Comparison of ENCODE assay signal across 11 cellular contexts in genomic region chr2:237878321-237879057, GRCh38. TPM values are rescaled to one million over a fixed set of nuclear protein-coding genes. Genes with fewer than 3 reads are reported as not detected.
DNase-seq lines count a peak whose midpoint lies in the region; ATAC-seq and TF ChIP-seq lines count a peak whose summit lies in the region.
"Had no signal": no experiment of that assay in that cellular context is flagged by ENCODE, and none has a peak within 500 bp of the region (broad histone marks: within the 10 kb centered on the region; RNA-seq: fewer than 3 reads in every experiment).

No MANE protein-coding gene starts in this region.

- no peak for ATAC-seq in aorta (ENCODE audit: low FRiP score)
- ATAC-seq in CD8-positive, alpha-beta T cell, result no peak
- ATAC-seq: natural killer cell had no signal

- H3K4me1 Mint-ChIP-seq in activated naive CD4-positive, alpha-beta T cell treated with anti-CD3 and anti-CD28 coated beads, Interleukin-2, amount 50 U/mL, for 24 hours, result peaks cover 4% of the 10 kb centered on the region
- peaks cover 6% of the 10 kb centered on the region for H3K4me1 Mint-ChIP-seq in activated naive CD4-positive, alpha-beta T cell treated with anti-CD3 and anti-CD28 coated beads, Interleukin-2, amount 10 ng/mL, durations not matched to agents 7 days and 5 days
- H3K4me1 Mint-ChIP-seq in nephron, result peaks cover 8% of the 10 kb centered on the region
- H3K4me1 Mint-ChIP-seq in CD8-positive, alpha-beta T cell (ENCODE audit: low read depth), result peaks cover 4% of the 10 kb centered on the region
- no peaks in the 10 kb centered on the region for H3K4me1 Mint-ChIP-seq in activated T-helper 2 cell treated with anti-CD3 and anti-CD28 coated beads, Interferon-gamma antibody, Interleukin-2, Interleukin-4, amounts not matched to agents 10 μg/mL and 5 μg/mL and 100 μg/mL, durations not matched to agents 14 hours and 24 hours and 36 hours (ENCODE audit: low read depth)

- H3K27me3 ChIP-seq in aorta (ENCODE audit: control insufficient read depth in 1 of 2, insufficient read depth in 2 of 2, low read length in 1 of 2), result no peaks in the 10 kb centered on the region
- no peaks in the 10 kb centered on the region for H3K27me3 ChIP-seq in CD8-positive, alpha-beta T cell (ENCODE audit: insufficient read depth, low read length)

- no peak for DNase-seq in activated naive CD4-positive, alpha-beta T cell treated with anti-CD3 and anti-CD28 coated beads, Interleukin-2, amount 10 ng/mL, durations not matched to agents 7 days and 5 days
- DNase-seq in ecto neural progenitor cell (ENCODE audit: low spot score) (peak; percentile 42), aorta (peak; percentile 30 to 68), NOMO-1 treated with dmso at 0.1 percent for 144 hours (lab: John Stamatoyannopoulos, UW; ENCODE audit: unreplicated experiment) (no peak)
- DNase-seq in CD8-positive, alpha-beta T cell, result no peak
- no peak for DNase-seq in activated T-helper 2 cell treated with anti-CD3 and anti-CD28 coated beads, Interferon-gamma antibody, Interleukin-2, Interleukin-4, amounts not matched to agents 10 μg/mL and 5 μg/mL and 100 μg/mL, durations not matched to agents 14 hours and 24 hours and 36 hours (ENCODE audit: low spot score)
- DNase-seq: activated gamma-delta T cell, NCI-H187 had no signal

- no peak overlapping the region for H3K4me3 ChIP-seq in aorta (ENCODE audit: low read length in 2 of 2)
- H3K4me3 ChIP-seq in CD8-positive, alpha-beta T cell (ENCODE audit: low read depth, low read length), result no peak overlapping the region

- no peaks in the 10 kb centered on the region for H3K27me3 Mint-ChIP-seq in activated naive CD4-positive, alpha-beta T cell treated with anti-CD3 and anti-CD28 coated beads, Interleukin-2, amount 50 U/mL, for 24 hours
- peaks cover 8% of the 10 kb centered on the region for H3K27me3 Mint-ChIP-seq in activated naive CD4-positive, alpha-beta T cell treated with anti-CD3 and anti-CD28 coated beads, Interleukin-2, amount 10 ng/mL, durations not matched to agents 7 days and 5 days
- H3K27me3 Mint-ChIP-seq in nephron (ENCODE audit: low read depth), result peaks cover 4% of the 10 kb centered on the region
- H3K27me3 Mint-ChIP-seq in CD8-positive, alpha-beta T cell (ENCODE audit: low read depth), result no peaks in the 10 kb centered on the region
- H3K27me3 Mint-ChIP-seq in activated T-helper 2 cell treated with anti-CD3 and anti-CD28 coated beads, Interferon-gamma antibody, Interleukin-2, Interleukin-4, amounts not matched to agents 10 μg/mL and 5 μg/mL and 100 μg/mL, durations not matched to agents 14 hours and 24 hours and 36 hours (ENCODE audit: low read depth), result no peaks in the 10 kb centered on the region

- H3K27ac Mint-ChIP-seq in activated naive CD4-positive, alpha-beta T cell treated with anti-CD3 and anti-CD28 coated beads, Interleukin-2, amount 50 U/mL, for 24 hours, result peak overlapping the region; percentile 46
- H3K27ac Mint-ChIP-seq in activated naive CD4-positive, alpha-beta T cell treated with anti-CD3 and anti-CD28 coated beads, Interleukin-2, amount 10 ng/mL, durations not matched to agents 7 days and 5 days, result no peak overlapping the region
- H3K27ac Mint-ChIP-seq in nephron, result peak overlapping the region; percentile 24 to 77 (median 73)
- H3K27ac Mint-ChIP-seq in CD8-positive, alpha-beta T cell, result no peak overlapping the region
- H3K27ac Mint-ChIP-seq in activated T-helper 2 cell treated with anti-CD3 and anti-CD28 coated beads, Interferon-gamma antibody, Interleukin-2, Interleukin-4, amounts not matched to agents 10 μg/mL and 5 μg/mL and 100 μg/mL, durations not matched to agents 14 hours and 24 hours and 36 hours, result no peak overlapping the region
- H3K27ac Mint-ChIP-seq: natural killer cell had no signal

- no peak overlapping the region for H3K4me3 Mint-ChIP-seq in activated naive CD4-positive, alpha-beta T cell treated with anti-CD3 and anti-CD28 coated beads, Interleukin-2, amount 50 U/mL, for 24 hours
- H3K4me3 Mint-ChIP-seq in activated naive CD4-positive, alpha-beta T cell treated with anti-CD3 and anti-CD28 coated beads, Interleukin-2, amount 10 ng/mL, durations not matched to agents 7 days and 5 days, result no peak overlapping the region
- no peak overlapping the region for H3K4me3 Mint-ChIP-seq in nephron
- no peak overlapping the region for H3K4me3 Mint-ChIP-seq in CD8-positive, alpha-beta T cell
- no peak overlapping the region for H3K4me3 Mint-ChIP-seq in activated T-helper 2 cell treated with anti-CD3 and anti-CD28 coated beads, Interferon-gamma antibody, Interleukin-2, Interleukin-4, amounts not matched to agents 10 μg/mL and 5 μg/mL and 100 μg/mL, durations not matched to agents 14 hours and 24 hours and 36 hours (ENCODE audit: low read depth)
- H3K4me3 Mint-ChIP-seq: natural killer cell had no signal

- WGBS in aorta, 2 donors, result 84 to 90% methylated on average over 14 of the region's 14 CpGs

- intact Hi-C loops in aorta (cut with DNase I), result no loop called here
- intact Hi-C loops in CD8-positive, alpha-beta T cell (cut with DNase I, micrococcal nuclease), result no loop called here
- intact Hi-C loops in activated T-helper 2 cell treated with anti-CD3 and anti-CD28 coated beads, Interferon-gamma antibody, Interleukin-2, Interleukin-4, amounts not matched to agents 10 μg/mL and 5 μg/mL and 100 μg/mL, durations not matched to agents 14 hours and 24 hours and 36 hours (cut with micrococcal nuclease), result no loop called here

- H3K36me3 Mint-ChIP-seq in activated naive CD4-positive, alpha-beta T cell treated with anti-CD3 and anti-CD28 coated beads, Interleukin-2, amount 50 U/mL, for 24 hours, result no peaks in the 10 kb centered on the region
- no peaks in the 10 kb centered on the region for H3K36me3 Mint-ChIP-seq in activated naive CD4-positive, alpha-beta T cell treated with anti-CD3 and anti-CD28 coated beads, Interleukin-2, amount 10 ng/mL, durations not matched to agents 7 days and 5 days
- H3K36me3 Mint-ChIP-seq in nephron (ENCODE audit: low read depth), result no peaks in the 10 kb centered on the region
- H3K36me3 Mint-ChIP-seq in CD8-positive, alpha-beta T cell, result no peaks in the 10 kb centered on the region
- no peaks in the 10 kb centered on the region for H3K36me3 Mint-ChIP-seq in activated T-helper 2 cell treated with anti-CD3 and anti-CD28 coated beads, Interferon-gamma antibody, Interleukin-2, Interleukin-4, amounts not matched to agents 10 μg/mL and 5 μg/mL and 100 μg/mL, durations not matched to agents 14 hours and 24 hours and 36 hours (ENCODE audit: low read depth)
- H3K36me3 Mint-ChIP-seq: natural killer cell had no signal

- peaks cover 0 to 7% of the 10 kb centered on the region in 2 donors for H3K4me1 ChIP-seq in aorta (ENCODE audit: control insufficient read depth in 1 of 2, insufficient read depth in 2 of 2, low read length in 2 of 2)
- H3K4me1 ChIP-seq in CD8-positive, alpha-beta T cell (ENCODE audit: insufficient read depth, low read length), result no peaks in the 10 kb centered on the region

- H3K9me3 Mint-ChIP-seq in activated naive CD4-positive, alpha-beta T cell treated with anti-CD3 and anti-CD28 coated beads, Interleukin-2, amount 50 U/mL, for 24 hours, result no peaks in the 10 kb centered on the region
- no peaks in the 10 kb centered on the region for H3K9me3 Mint-ChIP-seq in activated naive CD4-positive, alpha-beta T cell treated with anti-CD3 and anti-CD28 coated beads, Interleukin-2, amount 10 ng/mL, durations not matched to agents 7 days and 5 days
- H3K9me3 Mint-ChIP-seq in nephron, result no peaks in the 10 kb centered on the region
- no peaks in the 10 kb centered on the region for H3K9me3 Mint-ChIP-seq in CD8-positive, alpha-beta T cell
- no peaks in the 10 kb centered on the region for H3K9me3 Mint-ChIP-seq in activated T-helper 2 cell treated with anti-CD3 and anti-CD28 coated beads, Interferon-gamma antibody, Interleukin-2, Interleukin-4, amounts not matched to agents 10 μg/mL and 5 μg/mL and 100 μg/mL, durations not matched to agents 14 hours and 24 hours and 36 hours
- H3K9me3 Mint-ChIP-seq: natural killer cell had no signal

- H3K36me3 ChIP-seq in aorta (ENCODE audit: control insufficient read depth in 1 of 2, insufficient read depth in 2 of 2, low read length in 1 of 2), result no peaks in the 10 kb centered on the region
- H3K36me3 ChIP-seq in CD8-positive, alpha-beta T cell (ENCODE audit: insufficient read depth, low read length), result no peaks in the 10 kb centered on the region

- POLR2A ChIA-PET in CD8-positive, alpha-beta T cell (lab: Charles Lee), result no interaction called here

- H3K9me3 ChIP-seq in aorta (ENCODE audit: control insufficient read depth, low read length), result no peaks in the 10 kb centered on the region
- no peaks in the 10 kb centered on the region for H3K9me3 ChIP-seq in CD8-positive, alpha-beta T cell (ENCODE audit: low read length)

- CTCF ChIA-PET in activated naive CD4-positive, alpha-beta T cell treated with anti-CD3 and anti-CD28 coated beads, Interleukin-2, amount 10 ng/mL, durations not matched to agents 7 days and 5 days (lab: Charles Lee), result no interaction called here
- CTCF ChIA-PET in CD8-positive, alpha-beta T cell (lab: Charles Lee), result no interaction called here

- TF ChIP-seq CTCF in nephron (IDR thresholded peaks at IDR 0.05; ENCODE audit: unreplicated experiment in 3 of 3), result no peak
- TF ChIP-seq CTCF in CD8-positive, alpha-beta T cell (IDR thresholded peaks at IDR 0.05), result no peak

- peak overlapping the region in 1 of 2 donors; percentile 22 for H3K27ac ChIP-seq in aorta (ENCODE audit: low read depth in 1 of 2, low read length in 2 of 2)
- no peak overlapping the region for H3K27ac ChIP-seq in CD8-positive, alpha-beta T cell (ENCODE audit: low read depth, low read length)

RNA-seq across cellular contexts. Expression of gene RAMP1, which starts 19.1 kb away (rescaled TPM):
- 100 to 1,000 TPM; 109 to 230 TPM for total RNA-seq in aorta
- 100 to 1,000 TPM; 328 to 423 TPM for polyA plus RNA-seq in aorta
- total RNA-seq in CD8-positive, alpha-beta T cell, result not detected
- total RNA-seq in activated T-helper 2 cell treated with anti-CD3 and anti-CD28 coated beads, Interferon-gamma antibody, Interleukin-2, Interleukin-4, amounts not matched to agents 10 μg/mL and 5 μg/mL and 100 μg/mL, durations not matched to agents 14 hours and 24 hours and 36 hours, result 13.1 and 14.0 TPM in 2 replicates

Comparison
In these comparisons a context has a peak if more than half of its experiments do, and no peak if none do; other contexts are left out.
1. H3K27ac Mint-ChIP-seq: peak in activated naive CD4-positive, alpha-beta T cell treated with anti-CD3 and anti-CD28 coated beads, Interleukin-2, amount 50 U/mL, for 24 hours (single experiment) and nephron (3 of 3); none in activated naive CD4-positive, alpha-beta T cell treated with anti-CD3 and anti-CD28 coated beads, Interleukin-2, amount 10 ng/mL, durations not matched to agents 7 days and 5 days (single experiment), CD8-positive, alpha-beta T cell (single experiment) and activated T-helper 2 cell treated with anti-CD3 and anti-CD28 coated beads, Interferon-gamma antibody, Interleukin-2, Interleukin-4, amounts not matched to agents 10 μg/mL and 5 μg/mL and 100 μg/mL, durations not matched to agents 14 hours and 24 hours and 36 hours (single experiment).
2. DNase-seq: peak in ecto neural progenitor cell (single experiment) and aorta (2 of 2); none in activated naive CD4-positive, alpha-beta T cell treated with anti-CD3 and anti-CD28 coated beads, Interleukin-2, amount 10 ng/mL, durations not matched to agents 7 days and 5 days (single experiment), CD8-positive, alpha-beta T cell (0 of 7), activated T-helper 2 cell treated with anti-CD3 and anti-CD28 coated beads, Interferon-gamma antibody, Interleukin-2, Interleukin-4, amounts not matched to agents 10 μg/mL and 5 μg/mL and 100 μg/mL, durations not matched to agents 14 hours and 24 hours and 36 hours (single experiment) and NOMO-1 treated with dmso at 0.1 percent for 144 hours (single experiment).
3. RNA of gene RAMP1, which starts 19.1 kb away (total RNA-seq): 109 to 230 TPM in aorta and 13.1 to 14.0 TPM in activated T-helper 2 cell treated with anti-CD3 and anti-CD28 coated beads, Interferon-gamma antibody, Interleukin-2, Interleukin-4, amounts not matched to agents 10 μg/mL and 5 μg/mL and 100 μg/mL, durations not matched to agents 14 hours and 24 hours and 36 hours; not detected in CD8-positive, alpha-beta T cell; every median in the first group is over 10 times any median in the second.